28 cellular contexts compared by ENCODE assay signal in the genomic region with DNA sequence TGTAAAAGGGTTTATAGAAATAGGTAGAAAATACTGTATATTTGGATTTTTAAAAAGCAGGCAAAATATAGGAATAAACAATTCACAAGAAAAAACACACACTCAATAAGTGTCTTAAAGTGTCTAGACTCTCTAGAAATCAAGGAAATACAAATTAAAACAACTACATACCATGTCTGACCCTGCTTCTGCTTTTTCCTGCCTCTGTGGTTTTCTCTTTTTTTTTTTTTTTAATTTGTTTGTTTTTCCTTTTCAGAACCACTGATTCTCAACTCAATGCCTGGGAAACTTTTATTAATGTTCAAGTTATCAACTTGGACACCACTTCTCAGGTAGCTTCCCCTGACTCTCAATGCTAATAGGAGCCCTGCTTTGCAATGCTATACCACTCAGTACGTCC. TPM values are rescaled to one million over a fixed set of nuclear protein-coding genes. Genes with fewer than 3 reads are reported as not detected.
DNase-seq lines count a peak whose midpoint lies in the region; ATAC-seq and TF ChIP-seq lines count a peak whose summit lies in the region.
"Had no signal": no experiment of that assay in that cellular context is flagged by ENCODE, and none has a peak within 500 bp of the region (broad histone marks: within the 10 kb centered on the region; RNA-seq: fewer than 3 reads in every experiment).

No MANE protein-coding gene starts in this region.

- no peaks in the 10 kb centered on the region for H3K27me3 ChIP-seq in mesenchymal stem cell (ENCODE audit: control insufficient read depth in 1 of 2, insufficient read depth in 1 of 2, low read length in 2 of 2)
- H3K27me3 ChIP-seq: BE2C had no signal

- no peak overlapping the region for H2BK5ac ChIP-seq in mesenchymal stem cell (ENCODE audit: low read depth, low read length, poor library complexity, severe bottlenecking)

- peaks cover 3% of the 10 kb centered on the region for H3K9me3 ChIP-seq in mesenchymal stem cell (ENCODE audit: control insufficient read depth, low read length)
- H3K9me3 ChIP-seq: BE2C had no signal

- DNase-seq in EH (ENCODE audit: low read depth) (peak; percentile 57), M059J (ENCODE audit: low read depth) (peak; percentile 38), astrocyte of the hippocampus (ENCODE audit: low read depth, low spot score) (peak; percentile 5), mesenchymal stem cell (peak; percentile 57), SW 1271 (lab: John Stamatoyannopoulos, UW) (no peak), GM20000 (ENCODE audit: low spot score) (no peak)
- DNase-seq: 8988T; ACHN; BE2C; CD8-positive, alpha-beta memory T cell; DMS 273 treated with DMSO at 0.1 percent for 48 hours; DMS79; GF-D8; H7; KG1; NCI-H1092; NCI-H1417 treated with DMSO at 0.1 percent for 48 hours; NCI-H1694 treated with DMSO at 0.1 percent for 48 hours; NCI-H2081 treated with DMSO at 0.1 percent for 48 hours; NCI-H2171; NCI-H226; NCI-H510A; NCI-H69; SIG-M5 had no signal

- TF ChIP-seq CTCF in GM20000 (IDR thresholded peaks at IDR 0.05; ENCODE audit: extremely low read depth, missing control alignments): no peak

- H4K91ac ChIP-seq in mesenchymal stem cell (ENCODE audit: low read length): peak overlapping the region; percentile 66

- H2BK15ac ChIP-seq in mesenchymal stem cell (ENCODE audit: low read depth, poor library complexity, severe bottlenecking): no peak overlapping the region

- H2AFZ ChIP-seq in mesenchymal stem cell (ENCODE audit: low read depth, low read length): no peak overlapping the region

- peak overlapping the region in 1 of 2 experiments; percentile 96 for H2BK12ac ChIP-seq in mesenchymal stem cell (ENCODE audit: low read length in 2 of 2)

- H3K4ac ChIP-seq in mesenchymal stem cell (ENCODE audit: low read depth in 1 of 2, low read length in 2 of 2): peak overlapping the region in 1 of 2 experiments; percentile 32

- ATAC-seq in GM21825 (IDR thresholded peaks at IDR 0.05; ENCODE audit: unreplicated experiment): no peak
- no peak for ATAC-seq in HG03565 (IDR thresholded peaks at IDR 0.05; ENCODE audit: unreplicated experiment)

- H3K9ac ChIP-seq in mesenchymal stem cell (ENCODE audit: low read length): no peak overlapping the region

- H3K4me1 ChIP-seq in mesenchymal stem cell (ENCODE audit: control insufficient read depth, insufficient read depth, low read depth, low read length): no peaks in the 10 kb centered on the region
- H3K4me1 ChIP-seq: BE2C had no signal

- H2AK5ac ChIP-seq in mesenchymal stem cell (ENCODE audit: low read length, severe bottlenecking): no peak overlapping the region

- H3K23ac ChIP-seq in mesenchymal stem cell (ENCODE audit: low read length in 2 of 2): no peak overlapping the region

- no peak overlapping the region for H3K4me2 ChIP-seq in mesenchymal stem cell (ENCODE audit: low read length, poor library complexity, severe bottlenecking)

- no peak overlapping the region for H2BK120ac ChIP-seq in mesenchymal stem cell (ENCODE audit: low read depth, low read length)

- no peak overlapping the region for H4K8ac ChIP-seq in mesenchymal stem cell (ENCODE audit: low read length)

- peak overlapping the region in 1 of 2 experiments; percentile 72 for H3K18ac ChIP-seq in mesenchymal stem cell (ENCODE audit: low read depth in 1 of 2, low read length in 2 of 2)

- H3K14ac ChIP-seq in mesenchymal stem cell (ENCODE audit: low read length in 2 of 2): no peak overlapping the region

- no peak overlapping the region for H3K27ac ChIP-seq in mesenchymal stem cell (ENCODE audit: low read length, poor library complexity, severe bottlenecking)
- H3K27ac ChIP-seq: SK-N-MC had no signal

- no peak overlapping the region for H3K4me3 ChIP-seq in mesenchymal stem cell (ENCODE audit: insufficient read depth in 1 of 2, low read depth in 1 of 2, low read length in 2 of 2)
- H3K4me3 ChIP-seq: SK-N-MC had no signal

- 65% methylated on average over 1 of the region's 1 CpG for WGBS in mesenchymal stem cell

- H3K36me3 ChIP-seq in mesenchymal stem cell (ENCODE audit: control insufficient read depth in 1 of 2, insufficient read depth in 2 of 2, low read depth in 1 of 2, low read length in 2 of 2): no peaks in the 10 kb centered on the region
- H3K36me3 ChIP-seq: BE2C had no signal

- H3K79me1 ChIP-seq in mesenchymal stem cell (replicated peaks; ENCODE audit: low read length, poor library complexity, severe bottlenecking): no peaks in the 10 kb centered on the region

RNA-seq across cellular contexts. Expression of gene TAS2R1, which starts 25.5 kb away (rescaled TPM):
- total RNA-seq in M059J (2014; rRNA removed; shearing (Covaris generic)): not detected in 2 replicates
- 0.14 TPM for polyA plus RNA-seq in mesenchymal stem cell (2013, experiment 1 of 2)
- polyA plus RNA-seq in mesenchymal stem cell (2013, experiment 2 of 2): 0.19 TPM
- total RNA-seq: CD8-positive, alpha-beta memory T cell; H7 had no signal
- polyA plus RNA-seq: CD14-positive monocyte; CD8-positive, alpha-beta memory T cell had no signal

Comparison
In these comparisons a context has a peak if more than half of its experiments do, and no peak if none do; other contexts are left out.
1. DNase-seq: peak in EH (single experiment), M059J (single experiment), astrocyte of the hippocampus (single experiment) and mesenchymal stem cell (single experiment); none in SW 1271 (0 of 2) and GM20000 (single experiment).